In the genomic region with DNA sequence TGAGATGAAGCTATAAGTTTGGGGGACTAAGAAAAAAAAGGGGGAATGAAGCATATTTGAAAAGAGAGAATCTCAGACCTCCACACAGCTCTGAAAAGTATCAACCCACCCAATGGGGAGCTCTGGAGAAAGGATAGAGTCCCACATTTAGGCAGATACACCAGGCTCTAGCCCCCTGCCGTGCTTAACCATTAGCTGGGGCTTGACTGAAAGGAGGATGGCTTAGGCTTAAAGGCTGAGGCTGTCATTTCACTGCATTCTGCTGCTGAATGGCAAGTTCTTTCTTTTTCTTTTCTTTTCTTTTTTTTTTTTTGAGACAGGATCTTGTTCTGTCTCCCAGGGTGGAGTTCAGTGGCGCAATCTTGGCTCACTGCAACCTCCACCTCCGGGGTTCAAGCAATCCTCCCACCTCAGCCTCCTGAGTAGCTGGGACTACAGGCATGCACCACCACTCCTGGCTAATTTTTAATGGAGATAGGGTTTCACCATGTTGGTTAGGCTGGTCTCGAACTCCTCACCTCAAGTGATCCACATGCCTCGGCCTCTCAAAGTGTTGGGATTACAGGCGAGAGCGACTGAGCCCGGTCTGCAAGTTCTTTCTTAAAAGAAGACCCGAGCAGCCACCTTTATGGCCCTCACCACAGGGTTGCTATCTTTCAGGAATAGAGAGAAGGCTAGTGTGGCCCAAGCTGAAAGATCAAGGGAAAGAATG, we compare ENCODE assay signal across 3 cellular contexts.
TF ChIP-seq lines count a peak whose summit lies in the region.

No MANE protein-coding gene starts in this region.

TF ChIP-seq in SK-N-SH, 30 proteins besides CTCF, POLR2A, EP300 and RAD21 (continues in another document):
- no peak for TF ChIP-seq ELF1 (IDR thresholded peaks at IDR 0.05)
- no peak for TF ChIP-seq FOSL2 (IDR thresholded peaks at IDR 0.05; ENCODE audit: borderline replicate concordance, low read depth)
- no peak for TF ChIP-seq RXRA (IDR thresholded peaks at IDR 0.05; ENCODE audit: borderline replicate concordance, low read depth)
- TF ChIP-seq RCOR1 (IDR thresholded peaks at IDR 0.05; ENCODE audit: low read length): no peak
- TF ChIP-seq, protein P1, sequence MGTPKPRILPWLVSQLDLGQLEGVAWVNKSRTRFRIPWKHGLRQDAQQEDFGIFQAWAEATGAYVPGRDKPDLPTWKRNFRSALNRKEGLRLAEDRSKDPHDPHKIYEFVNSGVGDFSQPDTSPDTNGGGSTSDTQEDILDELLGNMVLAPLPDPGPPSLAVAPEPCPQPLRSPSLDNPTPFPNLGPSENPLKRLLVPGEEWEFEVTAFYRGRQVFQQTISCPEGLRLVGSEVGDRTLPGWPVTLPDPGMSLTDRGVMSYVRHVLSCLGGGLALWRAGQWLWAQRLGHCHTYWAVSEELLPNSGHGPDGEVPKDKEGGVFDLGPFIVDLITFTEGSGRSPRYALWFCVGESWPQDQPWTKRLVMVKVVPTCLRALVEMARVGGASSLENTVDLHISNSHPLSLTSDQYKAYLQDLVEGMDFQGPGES (IDR thresholded peaks at IDR 0.05; ENCODE audit: low read depth, low read length): no peak
- TF ChIP-seq EZH2phosphoT487 (IDR thresholded peaks at IDR 0.05; ENCODE audit: borderline replicate concordance, low read depth): no peak
- TF ChIP-seq, protein P2, sequence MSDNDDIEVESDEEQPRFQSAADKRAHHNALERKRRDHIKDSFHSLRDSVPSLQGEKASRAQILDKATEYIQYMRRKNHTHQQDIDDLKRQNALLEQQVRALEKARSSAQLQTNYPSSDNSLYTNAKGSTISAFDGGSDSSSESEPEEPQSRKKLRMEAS (IDR thresholded peaks at IDR 0.05; ENCODE audit: low read depth): no peak
- no peak for TF ChIP-seq TCF12 (IDR thresholded peaks at IDR 0.05)
- TF ChIP-seq, protein P3, sequence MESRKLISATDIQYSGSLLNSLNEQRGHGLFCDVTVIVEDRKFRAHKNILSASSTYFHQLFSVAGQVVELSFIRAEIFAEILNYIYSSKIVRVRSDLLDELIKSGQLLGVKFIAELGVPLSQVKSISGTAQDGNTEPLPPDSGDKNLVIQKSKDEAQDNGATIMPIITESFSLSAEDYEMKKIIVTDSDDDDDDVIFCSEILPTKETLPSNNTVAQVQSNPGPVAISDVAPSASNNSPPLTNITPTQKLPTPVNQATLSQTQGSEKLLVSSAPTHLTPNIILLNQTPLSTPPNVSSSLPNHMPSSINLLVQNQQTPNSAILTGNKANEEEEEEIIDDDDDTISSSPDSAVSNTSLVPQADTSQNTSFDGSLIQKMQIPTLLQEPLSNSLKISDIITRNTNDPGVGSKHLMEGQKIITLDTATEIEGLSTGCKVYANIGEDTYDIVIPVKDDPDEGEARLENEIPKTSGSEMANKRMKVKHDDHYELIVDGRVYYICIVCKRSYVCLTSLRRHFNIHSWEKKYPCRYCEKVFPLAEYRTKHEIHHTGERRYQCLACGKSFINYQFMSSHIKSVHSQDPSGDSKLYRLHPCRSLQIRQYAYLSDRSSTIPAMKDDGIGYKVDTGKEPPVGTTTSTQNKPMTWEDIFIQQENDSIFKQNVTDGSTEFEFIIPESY (IDR thresholded peaks at IDR 0.05; ENCODE audit: borderline replicate concordance, low read depth): no peak
- no peak for TF ChIP-seq POLR2AphosphoS5 (IDR thresholded peaks at IDR 0.05; ENCODE audit: low read depth, low read length)
- TF ChIP-seq, protein P4, sequence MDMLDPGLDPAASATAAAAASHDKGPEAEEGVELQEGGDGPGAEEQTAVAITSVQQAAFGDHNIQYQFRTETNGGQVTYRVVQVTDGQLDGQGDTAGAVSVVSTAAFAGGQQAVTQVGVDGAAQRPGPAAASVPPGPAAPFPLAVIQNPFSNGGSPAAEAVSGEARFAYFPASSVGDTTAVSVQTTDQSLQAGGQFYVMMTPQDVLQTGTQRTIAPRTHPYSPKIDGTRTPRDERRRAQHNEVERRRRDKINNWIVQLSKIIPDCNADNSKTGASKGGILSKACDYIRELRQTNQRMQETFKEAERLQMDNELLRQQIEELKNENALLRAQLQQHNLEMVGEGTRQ (IDR thresholded peaks at IDR 0.05; ENCODE audit: borderline replicate concordance, low read depth, low read length): no peak
- TF ChIP-seq JUND (IDR thresholded peaks at IDR 0.05): no peak
- TF ChIP-seq SIN3A (IDR thresholded peaks at IDR 0.05; ENCODE audit: borderline replicate concordance, low read depth, low read length): no peak
- no peak for TF ChIP-seq GATA2 (CRISPR knock-in tag; IDR thresholded peaks at IDR 0.05)
- no peak for TF ChIP-seq FOXM1 (IDR thresholded peaks at IDR 0.05; ENCODE audit: low read depth)
- TF ChIP-seq TAF1 (IDR thresholded peaks at IDR 0.05; ENCODE audit: borderline replicate concordance, low read depth, low read length): no peak

TF ChIP-seq in SK-N-SH treated with all-trans-retinoic acid at 6 μM for 48 hours, 23 proteins besides CTCF, POLR2A, EP300 and RAD21:
- no peak for TF ChIP-seq TOX (CRISPR knock-in tag; IDR thresholded peaks at IDR 0.05; ENCODE audit: borderline replicate concordance)
- no peak for TF ChIP-seq ZFP3 (CRISPR knock-in tag; IDR thresholded peaks at IDR 0.05)
- no peak for TF ChIP-seq ZNF565 (CRISPR knock-in tag; conservative IDR thresholded peaks at IDR 0.05; ENCODE audit: low read depth)
- TF ChIP-seq TCF4 (CRISPR knock-in tag; IDR thresholded peaks at IDR 0.05; ENCODE audit: borderline replicate concordance): no peak
- no peak for TF ChIP-seq ZC3H10 (CRISPR knock-in tag; IDR thresholded peaks at IDR 0.05)

TF ChIP-seq in WTC11, 78 proteins besides CTCF, POLR2A, EP300 and RAD21:
- TF ChIP-seq, protein P5, sequence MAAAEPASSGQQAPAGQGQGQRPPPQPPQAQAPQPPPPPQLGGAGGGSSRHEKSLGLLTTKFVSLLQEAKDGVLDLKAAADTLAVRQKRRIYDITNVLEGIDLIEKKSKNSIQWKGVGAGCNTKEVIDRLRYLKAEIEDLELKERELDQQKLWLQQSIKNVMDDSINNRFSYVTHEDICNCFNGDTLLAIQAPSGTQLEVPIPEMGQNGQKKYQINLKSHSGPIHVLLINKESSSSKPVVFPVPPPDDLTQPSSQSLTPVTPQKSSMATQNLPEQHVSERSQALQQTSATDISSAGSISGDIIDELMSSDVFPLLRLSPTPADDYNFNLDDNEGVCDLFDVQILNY (CRISPR knock-in tag; IDR thresholded peaks at IDR 0.05): no peak
- TF ChIP-seq TEAD1 (CRISPR knock-in tag; IDR thresholded peaks at IDR 0.05): no peak
- TF ChIP-seq GRHL2 (CRISPR knock-in tag; IDR thresholded peaks at IDR 0.05; ENCODE audit: insufficient replicate concordance, severe bottlenecking): no peak
- TF ChIP-seq SMAD4 (CRISPR knock-in tag; IDR thresholded peaks at IDR 0.05): no peak
- TF ChIP-seq, protein P6, sequence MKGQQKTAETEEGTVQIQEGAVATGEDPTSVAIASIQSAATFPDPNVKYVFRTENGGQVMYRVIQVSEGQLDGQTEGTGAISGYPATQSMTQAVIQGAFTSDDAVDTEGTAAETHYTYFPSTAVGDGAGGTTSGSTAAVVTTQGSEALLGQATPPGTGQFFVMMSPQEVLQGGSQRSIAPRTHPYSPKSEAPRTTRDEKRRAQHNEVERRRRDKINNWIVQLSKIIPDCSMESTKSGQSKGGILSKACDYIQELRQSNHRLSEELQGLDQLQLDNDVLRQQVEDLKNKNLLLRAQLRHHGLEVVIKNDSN (CRISPR knock-in tag; IDR thresholded peaks at IDR 0.05): no peak
